17 cellular contexts compared by ENCODE assay signal in the genomic region with DNA sequence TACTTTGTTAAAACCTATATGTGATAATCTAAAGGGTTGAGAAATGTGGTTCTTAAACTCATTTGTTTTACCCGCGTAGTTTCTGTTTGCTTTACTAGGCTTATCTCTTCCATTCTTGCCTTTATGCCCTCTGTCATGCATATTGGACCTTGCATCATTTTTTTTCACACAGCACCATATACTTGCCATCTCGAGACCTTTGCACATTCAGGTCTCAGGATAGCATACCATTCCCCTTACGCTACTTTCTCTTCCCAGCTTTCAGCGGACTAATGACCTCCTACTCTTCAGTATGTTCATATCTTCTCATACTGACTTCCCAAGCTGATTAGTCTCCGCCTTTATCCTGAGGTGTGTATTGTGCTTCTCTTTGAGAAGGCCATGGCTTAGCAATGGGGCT.
"Had no signal": no experiment of that assay in that cellular context is flagged by ENCODE, and none has a peak within 500 bp of the region (broad histone marks: within the 10 kb centered on the region; RNA-seq: fewer than 3 reads in every experiment).

No MANE protein-coding gene starts in this region.

- H3K4me1 Mint-ChIP-seq: activated B cell treated with CpG ODN at 0.5 μM for 24 hours; stimulated activated naive CD8-positive, alpha-beta T cell treated with anti-CD3 and anti-CD28 coated beads, Interleukin-15, amount 100 ng/mL, for 72 hours had no signal

- H3K4me3 Mint-ChIP-seq: activated B cell treated with CpG ODN at 0.5 μM for 24 hours; naive thymus-derived CD8-positive, alpha-beta T cell; stimulated activated naive CD8-positive, alpha-beta T cell treated with anti-CD3 and anti-CD28 coated beads, Interleukin-15, amount 100 ng/mL, for 72 hours had no signal

- DNase-seq: activated B cell treated with CpG ODN at 0.5 μM for 24 hours; activated naive CD4-positive, alpha-beta T cell treated with anti-CD3 and anti-CD28 coated beads, Interleukin-2, amount 50 U/mL, for 16 hours; activated T-cell treated with anti-CD3 and anti-CD28 coated beads, Interleukin-2, amount 50 U/mL, for 1 hour; amniotic stem cell; brain microvascular endothelial cell; effector memory CD4-positive, alpha-beta T cell; lower lobe of right lung; naive thymus-derived CD8-positive, alpha-beta T cell; nucleus accumbens; sigmoid colon; stimulated activated CD4-positive, alpha-beta T cell treated with anti-CD3 and anti-CD28 coated beads, Interleukin-4, amount 100 ng/mL, for 1 hour; stimulated activated CD8-positive, alpha-beta memory T cell treated with anti-CD3 and anti-CD28 coated beads, Interleukin-4, amount 100 ng/mL, for 48 hours; stimulated activated naive CD8-positive, alpha-beta T cell treated with anti-CD3 and anti-CD28 coated beads, Interleukin-15, amount 100 ng/mL, for 72 hours; uterus had no signal

- H3K4me3 ChIP-seq: gastroesophageal sphincter, lower lobe of right lung, sigmoid colon, thoracic aorta, uterus had no signal

- H3K9me3 ChIP-seq: gastroesophageal sphincter, lower lobe of right lung, sigmoid colon, thoracic aorta, uterus had no signal

- H3K27ac ChIP-seq: brain microvascular endothelial cell, epithelial cell of prostate, lower lobe of right lung, thoracic aorta, uterus had no signal

- ATAC-seq: naive thymus-derived CD8-positive, alpha-beta T cell; stimulated activated naive CD8-positive, alpha-beta T cell treated with anti-CD3 and anti-CD28 coated beads, Interleukin-15, amount 100 ng/mL, for 72 hours had no signal

- H3K36me3 ChIP-seq: brain microvascular endothelial cell, uterus had no signal

- H3K27me3 Mint-ChIP-seq: activated B cell treated with CpG ODN at 0.5 μM for 24 hours; naive thymus-derived CD8-positive, alpha-beta T cell; stimulated activated naive CD8-positive, alpha-beta T cell treated with anti-CD3 and anti-CD28 coated beads, Interleukin-15, amount 100 ng/mL, for 72 hours had no signal

- H3K27ac Mint-ChIP-seq: activated B cell treated with CpG ODN at 0.5 μM for 24 hours; stimulated activated naive CD8-positive, alpha-beta T cell treated with anti-CD3 and anti-CD28 coated beads, Interleukin-15, amount 100 ng/mL, for 72 hours had no signal

- H3K9me3 Mint-ChIP-seq: activated B cell treated with CpG ODN at 0.5 μM for 24 hours; naive thymus-derived CD8-positive, alpha-beta T cell; stimulated activated naive CD8-positive, alpha-beta T cell treated with anti-CD3 and anti-CD28 coated beads, Interleukin-15, amount 100 ng/mL, for 72 hours had no signal

- H3K27me3 ChIP-seq: brain microvascular endothelial cell, gastroesophageal sphincter, sigmoid colon, uterus had no signal
